In genomic region chr15:72783563-72784232, GRCh38 we compare ENCODE assay signal across 8 cellular contexts. TPM values are rescaled to one million over a fixed set of nuclear protein-coding genes. Genes with fewer than 3 reads are reported as not detected.
DNase-seq lines count a peak whose midpoint lies in the region; ATAC-seq and TF ChIP-seq lines count a peak whose summit lies in the region.

Gene ADPGK, minus strand, starts transcription at chr15:72783758. Its CDS starts 67 bp downstream, at chr15:72783691.

- no peaks in the 10 kb centered on the region for H3K9me3 Mint-ChIP-seq in T-cell

- H3K27ac Mint-ChIP-seq in T-cell, result peak within 1 kb of the TSS; percentile 95

- peak; percentile 73 for ATAC-seq in HG02852 (IDR thresholded peaks at IDR 0.05; ENCODE audit: unreplicated experiment)
- ATAC-seq in T-cell (replicated peaks in 1 of 4), result peak; percentile 84 to 88 (median 84)

- peaks cover 8 to 31% (median 22%) of the 10 kb centered on the region in 4 donors for H3K4me1 ChIP-seq in transverse colon

- H3K27ac ChIP-seq in adipose tissue (ENCODE audit: low read depth, low read length), result no peak within 1 kb of the TSS
- peak within 1 kb of the TSS; percentile 95 to 99 (median 96) for H3K27ac ChIP-seq in transverse colon

- TF ChIP-seq CTCF in GM13976 (IDR thresholded peaks at IDR 0.05; ENCODE audit: borderline replicate concordance, control extremely low read depth, extremely low read depth, insufficient read depth, missing control alignments) (no peak), transverse colon (IDR thresholded peaks at IDR 0.05) (no peak)

- CTCF ChIA-PET in T-cell (lab: Charles Lee), result no interaction called here

- no peaks in the 10 kb centered on the region for H3K9me3 ChIP-seq in transverse colon

- 0 to 1% (median 1%) methylated on average over 61 to 64 of the region's 64 CpGs for WGBS in adipose tissue, 3 donors
- 1% methylated on average over 37 of the region's 64 CpGs; no CpG with 5 or more reads in 1 of the 2 donors for WGBS in transverse colon (ENCODE audit: low coverage in 1 of 2), 2 donors

- POLR2A ChIA-PET in T-cell (lab: Charles Lee), result interaction anchor here in 1 of 2 donors (0.6 kb wide), 1 partner anchor 11 kb away, joined by 3 read pairs; no protein-coding TSS in a partner anchor

- no peaks in the 10 kb centered on the region for H3K27me3 Mint-ChIP-seq in T-cell

- H3K27me3 ChIP-seq in transverse colon, result no peaks in the 10 kb centered on the region

- TF ChIP-seq POLR2A in transverse colon (IDR thresholded peaks at IDR 0.05), result peak; percentile 90

- DNase-seq in GM13976 (ENCODE audit: low spot score) (peak; percentile 97), NCI-H146 (lab: John Stamatoyannopoulos, UW) (peak; percentile 82), T-cell (peak; percentile 81 to 98 (median 92)), cardiac septum (ENCODE audit: low spot score) (peak; percentile 94), pons (ENCODE audit: low spot score) (peak; percentile 90), transverse colon (peak; percentile 93)

- H3K4me1 Mint-ChIP-seq in T-cell, result peaks cover 52 to 82% (median 57%) of the 10 kb centered on the region in 3 donors

- in situ Hi-C loops in GM13976 (cut with MboI; ENCODE audit: low sequenced_read_pairs, unreplicated experiment), result loop anchor here (25.0 kb wide), 1 partner anchor 479 kb away; no protein-coding TSS in a partner anchor
- in situ Hi-C loops in transverse colon (cut with MboI; ENCODE audit: low pct_ligation_motif_present in 1 of 4, low pct_unique_long_range_greater_than_20kb in 1 of 4, low sequenced_read_pairs in 3 of 4), result loop anchor here in 3 of 4 donors (25.0 kb wide), 1 partner anchor 479 kb away; no protein-coding TSS in a partner anchor

- H3K4me3 Mint-ChIP-seq in T-cell, result peak within 1 kb of the TSS; percentile 86 to 94 (median 91)

- H3K36me3 Mint-ChIP-seq in T-cell, result peaks cover 23% of the 10 kb centered on the region

- H3K4me3 ChIP-seq in transverse colon, result peak within 1 kb of the TSS; percentile 93 to 98 (median 98)

- no peaks in the 10 kb centered on the region for H3K36me3 ChIP-seq in transverse colon

- peak; percentile 16 for TF ChIP-seq EP300 in transverse colon (IDR thresholded peaks at IDR 0.05; ENCODE audit: low read depth)

- intact Hi-C loops in cardiac septum (cut with DNase I), result loop anchor here (5.0 kb wide), 1 partner anchor 269 kb away; the partner anchor contains the start of gene NEO1
- intact Hi-C loops in transverse colon (cut with DNase I; ENCODE audit: low total_unique reads), result loop anchor here (5.0 kb wide), 1 partner anchor 269 kb away; the partner anchor contains the start of gene NEO1

RNA-seq across cellular contexts. Expression of gene ADPGK, which starts in this region (rescaled TPM):
- 100 to 1,000 TPM in 3 of 5 donors, 10 to 100 TPM in 2; 97.0 to 106 (median 102) TPM for total RNA-seq in T-cell
- 10 to 100 TPM; 20.6 to 36.7 (median 21.6) TPM for polyA plus RNA-seq in adipose tissue
- 11.1 TPM for total RNA-seq in cardiac septum
- total RNA-seq in transverse colon, result 10 to 100 TPM; 31.7 to 87.2 (median 53.4) TPM
